ENCODE assay signal across 20 cellular contexts in genomic region chr14:102532204-102532658, GRCh38. TPM values are rescaled to one million over a fixed set of nuclear protein-coding genes. Genes with fewer than 3 reads are reported as not detected.
DNase-seq lines count a peak whose midpoint lies in the region; FAIRE-seq and TF ChIP-seq lines count a peak whose summit lies in the region.
"Had no signal": no experiment of that assay in that cellular context is flagged by ENCODE, and none has a peak within 500 bp of the region (broad histone marks: within the 10 kb centered on the region; RNA-seq: fewer than 3 reads in every experiment).

No MANE protein-coding gene starts in this region.

- H3K36me3 ChIP-seq in osteoblast (ENCODE audit: insufficient read depth, low read length), result no peaks in the 10 kb centered on the region
- no peaks in the 10 kb centered on the region for H3K36me3 ChIP-seq in CD8-positive, alpha-beta memory T cell (ENCODE audit: insufficient read depth, low read length)
- H3K36me3 ChIP-seq: uterus had no signal

- no peaks in the 10 kb centered on the region for H4K20me1 ChIP-seq in osteoblast (ENCODE audit: insufficient read depth, low read length)

- TF ChIP-seq CTCF in osteoblast (IDR thresholded peaks at IDR 0.05; ENCODE audit: extremely low read depth, low read depth, low read length), result no peak

- POLR2A ChIA-PET in CD8-positive, alpha-beta memory T cell (lab: Charles Lee), result no interaction called here

- DNase-seq in H54 (ENCODE audit: insufficient read length, low spot score) (peak; percentile 37), RCC 7860 (ENCODE audit: low spot score) (peak; percentile 45), epithelial cell of prostate (ENCODE audit: low read depth, low spot score) (peak; percentile 60), osteoblast (ENCODE audit: insufficient read length, low spot score, missing footprints) (peak; percentile 30)
- DNase-seq in stimulated activated CD8-positive, alpha-beta memory T cell treated with anti-CD3 and anti-CD28 coated beads, Interleukin-4, amount 100 ng/mL, for 48 hours, result no peak
- DNase-seq in CD8-positive, alpha-beta memory T cell, result no peak
- no peak for DNase-seq in activated T-cell treated with anti-CD3 and anti-CD28 coated beads, Interleukin-2, amount 50 U/mL, for 1 hour
- DNase-seq: activated CD4-positive, alpha-beta T cell treated with anti-CD3 and anti-CD28 coated beads for 36 hours; activated naive CD4-positive, alpha-beta T cell treated with anti-CD3 and anti-CD28 coated beads, Interleukin-2, amount 10 ng/mL, durations not matched to agents 7 days and 5 days; aorta; cerebellar nuclear complex; DMS79; NCI-H2171 treated with DMSO at 0.1 percent for 48 hours; NCI-H69; psoas muscle; SIG-M5; uterus had no signal

- H2AFZ ChIP-seq in osteoblast (ENCODE audit: low read length), result peak overlapping the region; percentile 51

- no peaks in the 10 kb centered on the region for H3K36me3 Mint-ChIP-seq in CD8-positive, alpha-beta memory T cell
- H3K36me3 Mint-ChIP-seq: activated naive CD4-positive, alpha-beta T cell treated with anti-CD3 and anti-CD28 coated beads, Interleukin-2, amount 10 ng/mL, durations not matched to agents 7 days and 5 days; stimulated activated effector memory CD8-positive, alpha-beta T cell treated with anti-CD3 and anti-CD28 coated beads, Interleukin-12 subunit alpha, Interleukin-12 subunit beta, amount 100 ng/mL, for 72 hours had no signal

- no peak overlapping the region for H3K4me2 ChIP-seq in osteoblast (ENCODE audit: insufficient read depth, low read length)

- no peaks in the 10 kb centered on the region for H3K9me3 Mint-ChIP-seq in CD8-positive, alpha-beta memory T cell
- H3K9me3 Mint-ChIP-seq: activated naive CD4-positive, alpha-beta T cell treated with anti-CD3 and anti-CD28 coated beads, Interleukin-2, amount 10 ng/mL, durations not matched to agents 7 days and 5 days; stimulated activated effector memory CD8-positive, alpha-beta T cell treated with anti-CD3 and anti-CD28 coated beads, Interleukin-12 subunit alpha, Interleukin-12 subunit beta, amount 100 ng/mL, for 72 hours had no signal

- peak; percentile 57 for FAIRE-seq in H54 (lab: Jason Lieb, UNC)
- no peak for FAIRE-seq in RCC 7860 (lab: Jason Lieb, UNC)
- FAIRE-seq: GM12878, TTC549 had no signal

- no peaks in the 10 kb centered on the region for H3K79me2 ChIP-seq in osteoblast (ENCODE audit: insufficient read depth, low read length)

- peak overlapping the region; percentile 85 for H3K27ac ChIP-seq in epithelial cell of prostate
- no peak overlapping the region for H3K27ac ChIP-seq in osteoblast (ENCODE audit: low read depth, low read length)
- no peak overlapping the region for H3K27ac ChIP-seq in CD8-positive, alpha-beta memory T cell (ENCODE audit: low read depth, low read length)
- H3K27ac ChIP-seq: psoas muscle, uterus had no signal

- TF ChIP-seq POLR2A in H54 (IDR thresholded peaks at IDR 0.05; ENCODE audit: low read depth, low read length), result no peak

- no peaks in the 10 kb centered on the region for H3K27me3 Mint-ChIP-seq in CD8-positive, alpha-beta memory T cell
- H3K27me3 Mint-ChIP-seq: activated CD4-positive, alpha-beta T cell treated with anti-CD3 and anti-CD28 coated beads for 36 hours had no signal

- CTCF ChIA-PET in CD8-positive, alpha-beta memory T cell (lab: Charles Lee), result interaction anchor here (0.8 kb wide), 1 partner anchor 16 kb away, joined by 3 read pairs; no protein-coding TSS in a partner anchor

- H3K4me3 Mint-ChIP-seq in CD8-positive, alpha-beta memory T cell, result no peak overlapping the region
- H3K4me3 Mint-ChIP-seq: activated CD4-positive, alpha-beta T cell treated with anti-CD3 and anti-CD28 coated beads for 36 hours; activated naive CD4-positive, alpha-beta T cell treated with anti-CD3 and anti-CD28 coated beads, Interleukin-2, amount 10 ng/mL, durations not matched to agents 7 days and 5 days; stimulated activated effector memory CD8-positive, alpha-beta T cell treated with anti-CD3 and anti-CD28 coated beads, Interleukin-12 subunit alpha, Interleukin-12 subunit beta, amount 100 ng/mL, for 72 hours had no signal

- H3K27ac Mint-ChIP-seq in CD8-positive, alpha-beta memory T cell, result no peak overlapping the region
- H3K27ac Mint-ChIP-seq: activated CD4-positive, alpha-beta T cell treated with anti-CD3 and anti-CD28 coated beads for 36 hours; activated naive CD4-positive, alpha-beta T cell treated with anti-CD3 and anti-CD28 coated beads, Interleukin-2, amount 10 ng/mL, durations not matched to agents 7 days and 5 days; stimulated activated effector memory CD8-positive, alpha-beta T cell treated with anti-CD3 and anti-CD28 coated beads, Interleukin-12 subunit alpha, Interleukin-12 subunit beta, amount 100 ng/mL, for 72 hours had no signal

- no peaks in the 10 kb centered on the region for H3K9me3 ChIP-seq in osteoblast (ENCODE audit: low read depth, low read length)
- H3K9me3 ChIP-seq in CD8-positive, alpha-beta memory T cell (ENCODE audit: low read length), result no peaks in the 10 kb centered on the region
- H3K9me3 ChIP-seq: psoas muscle, uterus had no signal

- no peak overlapping the region for H3K4me3 ChIP-seq in osteoblast (ENCODE audit: insufficient read depth, low read length)
- no peak overlapping the region for H3K4me3 ChIP-seq in CD8-positive, alpha-beta memory T cell (ENCODE audit: low read length)
- H3K4me3 ChIP-seq: GM12878, psoas muscle, uterus had no signal

- no peaks in the 10 kb centered on the region for H3K4me1 Mint-ChIP-seq in CD8-positive, alpha-beta memory T cell
- H3K4me1 Mint-ChIP-seq: stimulated activated effector memory CD8-positive, alpha-beta T cell treated with anti-CD3 and anti-CD28 coated beads, Interleukin-12 subunit alpha, Interleukin-12 subunit beta, amount 100 ng/mL, for 72 hours had no signal

- peaks cover 3% of the 10 kb centered on the region for H3K4me1 ChIP-seq in osteoblast (ENCODE audit: insufficient read depth, low read length)
- H3K4me1 ChIP-seq in CD8-positive, alpha-beta memory T cell (ENCODE audit: insufficient read depth, low read length), result no peaks in the 10 kb centered on the region
- H3K4me1 ChIP-seq: psoas muscle, uterus had no signal

- no peaks in the 10 kb centered on the region for H3K27me3 ChIP-seq in osteoblast (ENCODE audit: insufficient read depth, low read length)
- no peaks in the 10 kb centered on the region for H3K27me3 ChIP-seq in CD8-positive, alpha-beta memory T cell (ENCODE audit: insufficient read depth, low read length, poor library complexity, severe bottlenecking)
- H3K27me3 ChIP-seq: uterus had no signal

RNA-seq across cellular contexts. Expression of gene ANKRD9, which starts 22.7 kb away (rescaled TPM):
- 13.6 and 15.6 TPM in 2 replicates for total RNA-seq in osteoblast
- total RNA-seq in CD8-positive, alpha-beta memory T cell, result 10 to 100 TPM; 10.1 to 12.1 TPM
- polyA plus RNA-seq in CD8-positive, alpha-beta memory T cell, result 1.3 TPM

Comparison
In these comparisons a context has a peak if more than half of its experiments do, and no peak if none do; other contexts are left out.
1. DNase-seq: peak in H54 (single experiment), RCC 7860 (single experiment), epithelial cell of prostate (single experiment) and osteoblast (single experiment); none in stimulated activated CD8-positive, alpha-beta memory T cell treated with anti-CD3 and anti-CD28 coated beads, Interleukin-4, amount 100 ng/mL, for 48 hours (single experiment), CD8-positive, alpha-beta memory T cell (0 of 5) and activated T-cell treated with anti-CD3 and anti-CD28 coated beads, Interleukin-2, amount 50 U/mL, for 1 hour (single experiment).